8 cellular contexts compared by ENCODE assay signal in the genomic region with DNA sequence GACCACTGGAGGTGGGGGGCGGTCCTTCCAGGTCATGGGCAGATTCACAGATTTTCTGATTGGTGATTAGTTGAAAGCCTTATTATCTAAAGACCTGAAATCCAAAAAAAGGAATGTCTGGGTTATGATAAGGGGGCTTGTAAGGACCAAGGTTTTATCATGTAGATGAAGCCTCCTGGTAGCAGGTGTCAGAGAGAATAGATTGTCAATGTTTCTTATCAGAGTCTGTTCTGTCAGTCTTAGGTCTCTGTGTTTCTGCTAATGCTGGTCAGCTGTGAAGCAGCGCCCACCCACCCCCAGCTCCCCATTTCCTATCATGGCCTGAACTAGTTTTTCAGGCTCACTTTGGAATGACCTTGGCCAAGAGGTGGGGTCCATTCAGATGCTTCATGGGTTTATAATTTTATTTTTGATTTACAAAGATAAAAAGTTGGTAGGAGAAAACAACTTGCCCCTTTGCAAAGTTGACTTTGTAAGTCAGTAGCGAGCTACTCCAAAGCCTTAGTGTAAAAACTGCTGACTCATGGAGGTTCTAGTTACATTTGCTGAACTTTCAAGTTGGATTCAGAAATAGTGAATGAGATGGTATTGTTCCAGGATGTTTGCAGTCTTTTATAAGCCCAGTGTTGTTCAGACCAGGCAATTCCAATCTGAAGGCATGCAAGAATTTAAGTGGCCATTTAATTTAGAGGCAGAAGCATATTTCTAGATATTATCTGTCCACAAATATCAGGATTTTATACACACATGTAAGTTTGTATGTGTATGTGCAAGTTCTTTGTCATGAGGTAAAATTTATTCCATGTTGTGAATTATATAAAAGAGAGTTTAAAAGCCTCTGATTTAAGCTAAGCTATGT. TPM values are rescaled to one million over a fixed set of nuclear protein-coding genes. Genes with fewer than 3 reads are reported as not detected.
A peak's percentile ranks its signal among the peaks of the same experiment; 100 is the strongest.
DNase-seq lines count a peak whose midpoint lies in the region; ATAC-seq and TF ChIP-seq lines count a peak whose summit lies in the region.

No MANE protein-coding gene starts in this region.

- no peak for DNase-seq in activated CD8-positive, alpha-beta T cell treated with anti-CD3 and anti-CD28 coated beads for 36 hours
- DNase-seq in activated CD8-positive, alpha-beta T cell treated with anti-CD3 and anti-CD28 coated beads, Interleukin-2, amount 10 ng/mL, durations not matched to agents 7 days and 5 days, result no peak
- DNase-seq in activated B cell treated with CpG ODN at 0.5 μM for 24 hours (no peak), NCI-H128 (lab: John Stamatoyannopoulos, UW; ENCODE audit: unreplicated experiment) (no peak), SW 1271 (lab: John Stamatoyannopoulos, UW) (no peak)

- TF ChIP-seq CTCF in activated CD8-positive, alpha-beta T cell treated with anti-CD3 and anti-CD28 coated beads for 36 hours (IDR thresholded peaks at IDR 0.05), result no peak
- TF ChIP-seq CTCF in activated B cell treated with CpG ODN at 0.5 μM for 24 hours (IDR thresholded peaks at IDR 0.05), result no peak

- CTCF ChIA-PET in activated CD8-positive, alpha-beta T cell treated with anti-CD3 and anti-CD28 coated beads for 36 hours (lab: Charles Lee), result interaction anchor here (0.8 to 14.9 kb wide), 7 partner anchors 21 to 295 kb away, joined by 3 to 294 read pairs (median 4); a partner anchor contains a TSS
- CTCF ChIA-PET in activated CD8-positive, alpha-beta T cell treated with anti-CD3 and anti-CD28 coated beads, Interleukin-2, amount 10 ng/mL, durations not matched to agents 7 days and 5 days (lab: Charles Lee), result interaction anchor here (0.6 to 10.0 kb wide), 13 partner anchors 9 to 294 kb away, joined by 3 to 212 read pairs (median 4); a partner anchor contains a TSS
- CTCF ChIA-PET in activated B cell treated with CpG ODN at 0.5 μM for 24 hours (lab: Charles Lee), result interaction anchor here (1.4 to 12.9 kb wide), 7 partner anchors 13 to 93 kb away, joined by 4 to 318 read pairs (median 9); a partner anchor contains a TSS

- intact Hi-C loops in activated CD8-positive, alpha-beta T cell treated with anti-CD3 and anti-CD28 coated beads for 36 hours (cut with micrococcal nuclease), result no loop called here
- intact Hi-C loops in activated B cell treated with CpG ODN at 0.5 μM for 24 hours (cut with micrococcal nuclease), result loop anchor here (2.0 kb wide), 1 partner anchor 13 kb away; no protein-coding TSS in a partner anchor

- H3K4me1 ChIP-seq in iPS-18a (ENCODE audit: control insufficient read depth, low read depth, low read length), result peaks cover 15% of the 10 kb centered on the region
- H3K4me1 ChIP-seq in subcutaneous abdominal adipose tissue (ENCODE audit: control insufficient read depth in 5 of 5, insufficient read depth in 5 of 5, low read length in 5 of 5), result peaks cover 2 to 47% (median 31%) of the 10 kb centered on the region in 5 donors

- H3K27ac Mint-ChIP-seq in activated CD8-positive, alpha-beta T cell treated with anti-CD3 and anti-CD28 coated beads for 36 hours, result peak overlapping the region; percentile 57
- no peak overlapping the region for H3K27ac Mint-ChIP-seq in activated CD8-positive, alpha-beta T cell treated with anti-CD3 and anti-CD28 coated beads, Interleukin-2, amount 10 ng/mL, durations not matched to agents 7 days and 5 days
- H3K27ac Mint-ChIP-seq in activated B cell treated with CpG ODN at 0.5 μM for 24 hours, result peak overlapping the region; percentile 31

- no peaks in the 10 kb centered on the region for H3K27me3 ChIP-seq in iPS-18a (ENCODE audit: control insufficient read depth, insufficient read depth, low read length)
- H3K27me3 ChIP-seq in subcutaneous abdominal adipose tissue (ENCODE audit: control insufficient read depth in 5 of 5, insufficient read depth in 4 of 5, low read length in 5 of 5), result no peaks in the 10 kb centered on the region

- no peaks in the 10 kb centered on the region for H3K9me3 ChIP-seq in iPS-18a (ENCODE audit: control insufficient read depth, low read depth, low read length)
- no peaks in the 10 kb centered on the region for H3K9me3 ChIP-seq in subcutaneous abdominal adipose tissue (ENCODE audit: control insufficient read depth in 5 of 5, low read length in 5 of 5)

- H3K4me1 Mint-ChIP-seq in activated CD8-positive, alpha-beta T cell treated with anti-CD3 and anti-CD28 coated beads for 36 hours (ENCODE audit: low read depth), result peaks cover 76% of the 10 kb centered on the region
- H3K4me1 Mint-ChIP-seq in activated CD8-positive, alpha-beta T cell treated with anti-CD3 and anti-CD28 coated beads, Interleukin-2, amount 10 ng/mL, durations not matched to agents 7 days and 5 days (ENCODE audit: low read depth), result peaks cover 53% of the 10 kb centered on the region
- H3K4me1 Mint-ChIP-seq in activated B cell treated with CpG ODN at 0.5 μM for 24 hours, result peaks cover 58% of the 10 kb centered on the region

- H3K36me3 ChIP-seq in iPS-18a (ENCODE audit: control insufficient read depth, low read depth, low read length), result no peaks in the 10 kb centered on the region
- H3K36me3 ChIP-seq in subcutaneous abdominal adipose tissue (ENCODE audit: control insufficient read depth in 5 of 5, insufficient read depth in 5 of 5, low read length in 5 of 5), result no peaks in the 10 kb centered on the region

- no peak for ATAC-seq in activated CD8-positive, alpha-beta T cell treated with anti-CD3 and anti-CD28 coated beads for 36 hours
- no peak for ATAC-seq in activated CD8-positive, alpha-beta T cell treated with anti-CD3 and anti-CD28 coated beads, Interleukin-2, amount 10 ng/mL, durations not matched to agents 7 days and 5 days
- ATAC-seq in activated B cell treated with CpG ODN at 0.5 μM for 24 hours (ENCODE audit: low read depth), result no peak
- ATAC-seq in HG03025 (IDR thresholded peaks at IDR 0.05; ENCODE audit: low FRiP score, unreplicated experiment), result no peak

- H3K27ac ChIP-seq in iPS-18a (ENCODE audit: low read length) (peak overlapping the region; percentile 31), subcutaneous abdominal adipose tissue (ENCODE audit: low read depth, low read length) (peak overlapping the region; percentile 80)

- H3K9ac ChIP-seq in iPS-18a (ENCODE audit: low read length) (no peak overlapping the region), subcutaneous abdominal adipose tissue (ENCODE audit: low read length in 5 of 5) (no peak overlapping the region)

- no peak overlapping the region for H3K4me3 Mint-ChIP-seq in activated CD8-positive, alpha-beta T cell treated with anti-CD3 and anti-CD28 coated beads for 36 hours
- H3K4me3 Mint-ChIP-seq in activated CD8-positive, alpha-beta T cell treated with anti-CD3 and anti-CD28 coated beads, Interleukin-2, amount 10 ng/mL, durations not matched to agents 7 days and 5 days, result no peak overlapping the region
- no peak overlapping the region for H3K4me3 Mint-ChIP-seq in activated B cell treated with CpG ODN at 0.5 μM for 24 hours

- no peaks in the 10 kb centered on the region for H3K27me3 Mint-ChIP-seq in activated CD8-positive, alpha-beta T cell treated with anti-CD3 and anti-CD28 coated beads for 36 hours
- no peaks in the 10 kb centered on the region for H3K27me3 Mint-ChIP-seq in activated CD8-positive, alpha-beta T cell treated with anti-CD3 and anti-CD28 coated beads, Interleukin-2, amount 10 ng/mL, durations not matched to agents 7 days and 5 days (ENCODE audit: low read depth)
- H3K27me3 Mint-ChIP-seq in activated B cell treated with CpG ODN at 0.5 μM for 24 hours, result no peaks in the 10 kb centered on the region

- H3K36me3 Mint-ChIP-seq in activated CD8-positive, alpha-beta T cell treated with anti-CD3 and anti-CD28 coated beads for 36 hours (ENCODE audit: low read depth), result peaks cover 4% of the 10 kb centered on the region
- peaks cover 12% of the 10 kb centered on the region for H3K36me3 Mint-ChIP-seq in activated CD8-positive, alpha-beta T cell treated with anti-CD3 and anti-CD28 coated beads, Interleukin-2, amount 10 ng/mL, durations not matched to agents 7 days and 5 days (ENCODE audit: low read depth)
- H3K36me3 Mint-ChIP-seq in activated B cell treated with CpG ODN at 0.5 μM for 24 hours (ENCODE audit: low read depth), result peaks cover 14% of the 10 kb centered on the region

- H3K4me3 ChIP-seq in iPS-18a (ENCODE audit: low read length), result no peak overlapping the region
- H3K4me3 ChIP-seq in subcutaneous abdominal adipose tissue (ENCODE audit: low read depth in 1 of 5, low read length in 5 of 5), result no peak overlapping the region

- no peaks in the 10 kb centered on the region for H3K9me3 Mint-ChIP-seq in activated CD8-positive, alpha-beta T cell treated with anti-CD3 and anti-CD28 coated beads for 36 hours
- no peaks in the 10 kb centered on the region for H3K9me3 Mint-ChIP-seq in activated CD8-positive, alpha-beta T cell treated with anti-CD3 and anti-CD28 coated beads, Interleukin-2, amount 10 ng/mL, durations not matched to agents 7 days and 5 days (ENCODE audit: insufficient read depth)
- no peaks in the 10 kb centered on the region for H3K9me3 Mint-ChIP-seq in activated B cell treated with CpG ODN at 0.5 μM for 24 hours

- POLR2A ChIA-PET in activated CD8-positive, alpha-beta T cell treated with anti-CD3 and anti-CD28 coated beads for 36 hours (lab: Charles Lee), result interaction anchor here (0.6 to 0.8 kb wide), 2 partner anchors 20 to 79 kb away, joined by 3 read pairs; no protein-coding TSS in a partner anchor
- POLR2A ChIA-PET in activated CD8-positive, alpha-beta T cell treated with anti-CD3 and anti-CD28 coated beads, Interleukin-2, amount 10 ng/mL, durations not matched to agents 7 days and 5 days (lab: Charles Lee), result interaction anchor here (0.6 kb wide), 1 partner anchor 31 kb away, joined by 3 read pairs; no protein-coding TSS in a partner anchor
- POLR2A ChIA-PET in activated B cell treated with CpG ODN at 0.5 μM for 24 hours (lab: Charles Lee), result interaction anchor here (1.0 to 3.5 kb wide), 2 partner anchors 9 to 21 kb away, joined by 3 to 15 read pairs; a partner anchor contains a TSS

RNA-seq across cellular contexts. Expression of a gene that starts 21.4 kb away (rescaled TPM):
- 10 to 100 TPM; 63.9 to 65.7 TPM for total RNA-seq in activated CD8-positive, alpha-beta T cell treated with anti-CD3 and anti-CD28 coated beads for 36 hours
- total RNA-seq in activated CD8-positive, alpha-beta T cell treated with anti-CD3 and anti-CD28 coated beads, Interleukin-2, amount 10 ng/mL, durations not matched to agents 7 days and 5 days, result 100 to 1,000 TPM; 110 to 112 TPM
- 77.9 and 82.8 TPM in 2 replicates for total RNA-seq in activated B cell treated with CpG ODN at 0.5 μM for 24 hours
